In the genomic region with DNA sequence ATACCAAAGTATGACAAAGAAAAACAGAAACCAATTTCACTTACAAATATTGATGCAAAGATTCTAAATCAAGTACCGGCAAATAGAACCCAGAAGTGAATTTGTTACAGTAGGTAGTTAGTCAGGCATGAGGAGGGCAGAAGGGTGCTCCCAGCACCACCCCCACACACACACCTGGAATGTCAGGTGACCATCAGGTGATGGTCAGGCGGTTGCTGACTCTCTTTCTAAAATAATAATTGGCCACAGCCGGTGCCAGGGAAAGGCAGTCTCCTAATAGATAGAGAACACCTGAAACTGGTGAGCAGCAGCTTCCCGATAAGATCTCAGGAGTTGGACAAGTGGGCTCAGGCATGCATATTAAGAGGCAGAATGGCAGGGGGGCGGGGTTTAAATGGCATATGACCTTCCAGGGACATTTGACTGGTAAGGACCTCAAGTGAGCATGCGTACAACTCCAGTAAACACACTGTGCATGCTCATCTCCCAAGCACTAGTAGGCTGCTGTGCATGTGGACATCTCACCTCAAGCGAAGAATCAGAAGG, we compare ENCODE assay signal across 23 cellular contexts.
DNase-seq lines count a peak whose midpoint lies in the region; ATAC-seq, FAIRE-seq and TF ChIP-seq lines count a peak whose summit lies in the region.
"Had no signal": no experiment of that assay in that cellular context is flagged by ENCODE, and none has a peak within 500 bp of the region (broad histone marks: within the 10 kb centered on the region; RNA-seq: fewer than 3 reads in every experiment).

No MANE protein-coding gene starts in this region.

- H3K27ac ChIP-seq in neuronal stem cell (replicated peaks; ENCODE audit: low read length) (no peak overlapping the region), upper lobe of right lung (no peak overlapping the region)

- no CpG with 5 or more reads among the region's 7 CpGs for WGBS in neuronal stem cell (ENCODE audit: extremely low coverage in 2 of 2, insufficient read length in 2 of 2, insufficient replicate concordance in 1 of 2), 2 donors

- no peak overlapping the region for H2BK12ac ChIP-seq in neuronal stem cell (ENCODE audit: low read length)

- TF ChIP-seq CTCF in upper lobe of right lung (IDR thresholded peaks at IDR 0.05) (no peak), D721Med (IDR thresholded peaks at IDR 0.05; ENCODE audit: insufficient read depth, missing control alignments) (no peak)

- H3K27me3 ChIP-seq in neuronal stem cell (ENCODE audit: control insufficient read depth in 3 of 3, insufficient read depth in 3 of 3, low read depth in 1 of 3, low read length in 3 of 3) (no peaks in the 10 kb centered on the region), upper lobe of right lung (no peaks in the 10 kb centered on the region)

- no peaks in the 10 kb centered on the region for H3K79me1 ChIP-seq in neuronal stem cell (ENCODE audit: low read depth, low read length)

- peak; percentile 56 for ATAC-seq in upper lobe of right lung
- ATAC-seq in GM18868 (IDR thresholded peaks at IDR 0.05; ENCODE audit: unreplicated experiment) = no peak
- ATAC-seq: Panc1 had no signal

- H3K14ac ChIP-seq in neuronal stem cell (ENCODE audit: low read length) = peak overlapping the region; percentile 8

- H3K4me1 ChIP-seq in neuronal stem cell (ENCODE audit: control insufficient read depth in 2 of 2, insufficient read depth in 1 of 2, low read depth in 1 of 2, low read length in 2 of 2) (no peaks in the 10 kb centered on the region), upper lobe of right lung (no peaks in the 10 kb centered on the region)

- no peak overlapping the region for H2BK5ac ChIP-seq in neuronal stem cell (ENCODE audit: low read length)

- no peak overlapping the region for H3K9ac ChIP-seq in neuronal stem cell (ENCODE audit: low read depth, low read length, poor library complexity)

- H4K8ac ChIP-seq in neuronal stem cell (ENCODE audit: low read depth, low read length) = no peak overlapping the region

- H3K23ac ChIP-seq in neuronal stem cell (ENCODE audit: low read depth, low read length, poor library complexity) = no peak overlapping the region

- no peak for FAIRE-seq in D721Med (lab: Jason Lieb, UNC)

- no peak overlapping the region for H3K4me2 ChIP-seq in neuronal stem cell (ENCODE audit: insufficient read depth, low read length, poor library complexity, severe bottlenecking)

- no peak overlapping the region for H3K4ac ChIP-seq in neuronal stem cell (ENCODE audit: low read length)

- no peaks in the 10 kb centered on the region for H3K9me3 ChIP-seq in neuronal stem cell (replicated peaks in 1 of 2; ENCODE audit: control insufficient read depth in 2 of 2, insufficient read depth in 1 of 2, low read depth in 1 of 2, low read length in 2 of 2)
- no peaks in the 10 kb centered on the region for H3K9me3 ChIP-seq in upper lobe of right lung

- intact Hi-C loops in upper lobe of right lung (cut with DNase I) = no loop called here

- no peak overlapping the region for H3K18ac ChIP-seq in neuronal stem cell (ENCODE audit: low read length)

- H3K4me3 ChIP-seq in neuronal stem cell (ENCODE audit: low read length in 2 of 2) (no peak overlapping the region), upper lobe of right lung (no peak overlapping the region)

- DNase-seq in SW480 (ENCODE audit: low spot score) (peak; percentile 16), kidney tubule cell (ENCODE audit: low spot score) (peak; percentile 72), neuronal stem cell (ENCODE audit: low spot score) (no peak), upper lobe of right lung (no peak), retina (no peak), D721Med (ENCODE audit: insufficient read length, low spot score) (no peak)
- no peak for DNase-seq in activated naive CD4-positive, alpha-beta T cell (lab: John Stamatoyannopoulos, UW)
- DNase-seq: C1 segment of cervical spinal cord; CD8-positive, alpha-beta memory T cell; DMS153; DND-41; Karpas-422; NCI-H1092 treated with DMSO at 0.1 percent for 48 hours; NCI-H1436; NCI-H187; NCI-H2081 treated with DMSO at 0.1 percent for 48 hours; NCI-H2171; NCI-H226; NCI-H510A; NCI-H69; SHP77 treated with DMSO at 0.1 percent for 48 hours had no signal

- no peak overlapping the region for H4K91ac ChIP-seq in neuronal stem cell (ENCODE audit: low read depth, low read length, poor library complexity)

- no peak overlapping the region for H2BK15ac ChIP-seq in neuronal stem cell (ENCODE audit: low read length)

- no peak overlapping the region for H2AK5ac ChIP-seq in neuronal stem cell (ENCODE audit: low read depth, low read length)

- H2BK120ac ChIP-seq in neuronal stem cell (ENCODE audit: low read depth, low read length) = no peak overlapping the region

- H3K36me3 ChIP-seq in neuronal stem cell (replicated peaks in 1 of 2; ENCODE audit: control insufficient read depth in 2 of 2, insufficient read depth in 2 of 2, low read length in 2 of 2) (no peaks in the 10 kb centered on the region), upper lobe of right lung (no peaks in the 10 kb centered on the region)

- no peak overlapping the region for H2AFZ ChIP-seq in neuronal stem cell (ENCODE audit: low read length)

Comparison
In these comparisons a context has a peak if more than half of its experiments do, and no peak if none do; other contexts are left out.
1. DNase-seq: peak in SW480 (single experiment) and kidney tubule cell (single experiment); none in neuronal stem cell (single experiment), upper lobe of right lung (single experiment), activated naive CD4-positive, alpha-beta T cell (0 of 4), retina (single experiment) and D721Med (single experiment).